ENCODE assay signal across 20 cellular contexts in the genomic region with DNA sequence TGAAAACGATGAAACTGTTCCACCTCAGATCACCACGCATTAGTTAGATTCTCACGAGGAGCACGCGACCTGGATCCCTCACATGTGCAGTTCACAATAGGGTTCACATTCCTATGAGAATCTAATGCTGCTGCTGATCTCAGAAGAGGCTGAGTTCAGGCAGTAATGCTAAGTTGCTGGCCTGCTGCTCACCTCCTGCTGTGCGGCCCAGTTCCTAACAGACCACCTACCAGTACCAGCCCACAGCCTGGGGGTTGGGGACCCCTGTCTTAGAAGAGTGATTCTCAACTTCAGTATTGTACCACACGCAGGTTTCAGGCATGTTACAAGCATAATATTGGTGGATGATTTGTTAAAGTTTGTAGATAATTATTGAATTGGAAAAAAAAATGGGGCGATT.
"Had no signal": no experiment of that assay in that cellular context is flagged by ENCODE, and none has a peak within 500 bp of the region (broad histone marks: within the 10 kb centered on the region; RNA-seq: fewer than 3 reads in every experiment).

No MANE protein-coding gene starts in this region.

- H3K27ac ChIP-seq: coronary artery, heart left ventricle, right atrium auricular region, tibial artery, upper lobe of right lung had no signal

- H3K36me3 Mint-ChIP-seq: mesothelial cell of epicardium, natural killer cell had no signal

- H3K9me3 ChIP-seq: heart left ventricle, right atrium auricular region, tibial artery, upper lobe of right lung had no signal

- H3K9me3 Mint-ChIP-seq: endodermal cell; natural killer cell; neural crest cell; stimulated activated naive CD8-positive, alpha-beta T cell treated with anti-CD3 and anti-CD28 coated beads, Interleukin-15, Interleukin-2, amounts not matched to agents 100 ng/mL and 50 ng/mL, for 24 hours had no signal

- H3K36me3 ChIP-seq: heart left ventricle, right atrium auricular region, tibial artery, upper lobe of right lung had no signal

- ATAC-seq: heart left ventricle, natural killer cell, upper lobe of right lung had no signal

- H3K4me1 Mint-ChIP-seq: natural killer cell had no signal

- H3K4me3 Mint-ChIP-seq: endodermal cell; mesothelial cell of epicardium; natural killer cell; neural crest cell; stimulated activated naive CD8-positive, alpha-beta T cell treated with anti-CD3 and anti-CD28 coated beads, Interleukin-15, Interleukin-2, amounts not matched to agents 100 ng/mL and 50 ng/mL, for 24 hours had no signal

- FAIRE-seq: endothelial cell of umbilical vein, small intestine had no signal

- DNase-seq: effector CD4-positive, alpha-beta T cell; endodermal cell; erythroblast; foreskin melanocyte; heart left ventricle; hippocampal formation; kidney glomerular epithelial cell; natural killer cell; posterior cingulate gyrus; small intestine; stimulated activated CD4-positive, alpha-beta T cell treated with anti-CD3 and anti-CD28 coated beads, Interleukin-12 subunit alpha, Interleukin-12 subunit beta, amount 100 ng/mL, for 4 hours; stimulated activated CD4-positive, alpha-beta T cell treated with anti-CD3 and anti-CD28 coated beads, Interleukin-2, amount 100 ng/mL, for 48 hours; tibial artery; upper lobe of right lung had no signal

- H3K4me3 ChIP-seq: coronary artery, heart left ventricle, right atrium auricular region, tibial artery, upper lobe of right lung had no signal

- H3K27ac Mint-ChIP-seq: endodermal cell; natural killer cell; stimulated activated naive CD8-positive, alpha-beta T cell treated with anti-CD3 and anti-CD28 coated beads, Interleukin-15, Interleukin-2, amounts not matched to agents 100 ng/mL and 50 ng/mL, for 24 hours had no signal

- H3K27me3 ChIP-seq: heart left ventricle, right atrium auricular region, tibial artery, upper lobe of right lung had no signal
